ENCODE assay signal across 8 cellular contexts in genomic region chr12:130839770-130840355, GRCh38. TPM values are rescaled to one million over a fixed set of nuclear protein-coding genes. Genes with fewer than 3 reads are reported as not detected.
DNase-seq lines count a peak whose midpoint lies in the region; ATAC-seq and TF ChIP-seq lines count a peak whose summit lies in the region.

No MANE protein-coding gene starts in this region.

- H2AFZ ChIP-seq in PC-3 (ENCODE audit: low read length) = peak overlapping the region; percentile 89

- no TSS peak for BruUV-seq in PC-3 (replicated peaks; lab: Mats Ljungman, UMichigan)

- H3K9me2 ChIP-seq in DOHH2 (replicated peaks; ENCODE audit: control insufficient read depth, low read length) = no peaks in the 10 kb centered on the region
- H3K9me2 ChIP-seq in PC-3 (replicated peaks; ENCODE audit: low read length) = no peaks in the 10 kb centered on the region

- DNase-seq in PC-3 (no peak), prostate gland (ENCODE audit: low spot score) (no peak), COR-L47 (lab: John Stamatoyannopoulos, UW) (no peak), SKM-1 (lab: John Stamatoyannopoulos, UW; ENCODE audit: unreplicated experiment) (no peak), NCI-H446 treated with DMSO at 0.1 percent for 48 hours (lab: John Stamatoyannopoulos, UW) (no peak), T1000 (lab: John Stamatoyannopoulos, UW) (no peak)

- H3F3A ChIP-seq in DOHH2 (ENCODE audit: control insufficient read depth, insufficient read depth) = no peaks in the 10 kb centered on the region
- no peaks in the 10 kb centered on the region for H3F3A ChIP-seq in PC-3 (ENCODE audit: low read length, unreplicated experiment)

- 46% methylated on average over 11 of the region's 11 CpGs for WGBS in prostate gland

- H3K9ac ChIP-seq in PC-3 (ENCODE audit: low read length) = no peak overlapping the region
- peak overlapping the region; percentile 35 for H3K9ac ChIP-seq in endocrine pancreas (ENCODE audit: control insufficient read depth, insufficient read depth, low read length)

- no peaks in the 10 kb centered on the region for H3K9me3 ChIP-seq in DOHH2 (ENCODE audit: control insufficient read depth, insufficient read depth, low read length)
- H3K9me3 ChIP-seq in PC-3 (ENCODE audit: low read length) = no peaks in the 10 kb centered on the region
- H3K9me3 ChIP-seq in endocrine pancreas (ENCODE audit: control insufficient read depth, low read length) = no peaks in the 10 kb centered on the region
- H3K9me3 ChIP-seq in prostate gland = no peaks in the 10 kb centered on the region

- peak overlapping the region; percentile 16; the same call in 1 of the 2 replicates for H3K27ac ChIP-seq in DOHH2 (ENCODE audit: low read depth, low read length)
- no peak overlapping the region for H3K27ac ChIP-seq in PC-3 (ENCODE audit: low read length)
- H3K27ac ChIP-seq in prostate gland = no peak overlapping the region

- H3K4me2 ChIP-seq in DOHH2 (ENCODE audit: low read length) (peak overlapping the region; percentile 95), PC-3 (ENCODE audit: low read length) (peak overlapping the region; percentile 88)

- no peak for TF ChIP-seq POLR2A in prostate gland (IDR thresholded peaks at IDR 0.05)

- intact Hi-C loops in PC-3 (cut with micrococcal nuclease) = loop anchor here (1.0 kb wide), 1 partner anchor 31 kb away; no protein-coding TSS in a partner anchor
- intact Hi-C loops in prostate gland (cut with DNase I) = loop anchor here (2.0 kb wide), 1 partner anchor 31 kb away; no protein-coding TSS in a partner anchor

- POLR2A ChIA-PET in PC-3 (lab: Charles Lee; ENCODE audit: unreplicated experiment) = interaction anchor here (0.6 kb wide), 1 partner anchor 32 kb away, joined by 3 read pairs; no protein-coding TSS in a partner anchor

- H3K4me1 ChIP-seq in DOHH2 (ENCODE audit: control insufficient read depth, low read length) (peaks cover 41% of the 10 kb centered on the region), PC-3 (ENCODE audit: insufficient read depth, low read length) (peaks cover 13% of the 10 kb centered on the region), endocrine pancreas (ENCODE audit: control insufficient read depth, insufficient read depth, low read length) (peaks cover 3% of the 10 kb centered on the region), prostate gland (replicated peaks) (no peaks in the 10 kb centered on the region)

- H3K36me3 ChIP-seq in DOHH2 (ENCODE audit: control insufficient read depth, low read length) (no peaks in the 10 kb centered on the region; the same call in 1 of the 2 replicates), PC-3 (ENCODE audit: low read depth, low read length) (no peaks in the 10 kb centered on the region), endocrine pancreas (ENCODE audit: control insufficient read depth, insufficient read depth, low read length) (no peaks in the 10 kb centered on the region), prostate gland (no peaks in the 10 kb centered on the region)

- no peaks in the 10 kb centered on the region for H3K27me3 ChIP-seq in DOHH2 (ENCODE audit: control insufficient read depth, low read length)
- no peaks in the 10 kb centered on the region for H3K27me3 ChIP-seq in PC-3 (ENCODE audit: low read length)
- no peaks in the 10 kb centered on the region for H3K27me3 ChIP-seq in endocrine pancreas (ENCODE audit: control insufficient read depth, insufficient read depth, low read length)
- H3K27me3 ChIP-seq in prostate gland (replicated peaks; ENCODE audit: insufficient read depth) = no peaks in the 10 kb centered on the region

- ATAC-seq in PC-3 = no peak

- CTCF ChIA-PET in PC-3 (lab: Charles Lee) = no interaction called here

- TF ChIP-seq CTCF in DOHH2 (IDR thresholded peaks at IDR 0.05; ENCODE audit: low read depth, low read length, poor library complexity, severe bottlenecking) (no peak), PC-3 (conservative IDR thresholded peaks at IDR 0.05; ENCODE audit: low read depth, low read length) (no peak), prostate gland (IDR thresholded peaks at IDR 0.05) (no peak)

- H3K4me3 ChIP-seq in DOHH2 (ENCODE audit: low read length) (peak overlapping the region; percentile 74), PC-3 (ENCODE audit: low read length) (peak overlapping the region; percentile 61), endocrine pancreas (ENCODE audit: control insufficient read depth, insufficient read depth, low read length) (peak overlapping the region; percentile 54), prostate gland (peak overlapping the region; percentile 76 to 77)

- H3K79me2 ChIP-seq in DOHH2 (ENCODE audit: control insufficient read depth, low read length) = peaks cover 33% of the 10 kb centered on the region
- no peaks in the 10 kb centered on the region; the same call in 1 of the 2 replicates for H3K79me2 ChIP-seq in PC-3 (ENCODE audit: low read length)

- H4K20me1 ChIP-seq in DOHH2 (ENCODE audit: control insufficient read depth, insufficient read depth, low read depth, low read length) = 0 out of 2 replicates have a peak, but pooled peaks cover 3% of the 10 kb centered on the region
- no peaks in the 10 kb centered on the region for H4K20me1 ChIP-seq in PC-3 (ENCODE audit: low read length)

RNA-seq across cellular contexts. Expression of gene STX2, which starts 0.8 kb away (rescaled TPM):
- total RNA-seq in PC-3 (2014; rRNA removed) (18.2 and 24.0 TPM in 2 replicates), prostate gland (10 to 100 TPM in 1 of 2 donors, 1 to 10 TPM in 1; 5.3 to 11.5 TPM)

RNA-seq across cellular contexts. Expression of gene RAN, which starts 32.0 kb away (rescaled TPM):
- 3,300 and 3,371 TPM in 2 replicates for total RNA-seq in PC-3 (2014; rRNA removed)
- total RNA-seq in prostate gland = 100 to 1,000 TPM; 131 to 220 TPM

Comparison
In these comparisons a context has a peak if more than half of its experiments do, and no peak if none do; other contexts are left out.
1. RNA of gene RAN, which starts 32.0 kb away (total RNA-seq): 3,300 to 3,371 TPM in PC-3; 131 to 220 TPM in prostate gland; every median in the first group is over 10 times any median in the second.
2. Peak in every context shown above with its lines, with median percentiles within 50 percentile points of each other: H3K4me3 ChIP-seq.